Comparison of ENCODE assay signal across 8 cellular contexts in the genomic region with DNA sequence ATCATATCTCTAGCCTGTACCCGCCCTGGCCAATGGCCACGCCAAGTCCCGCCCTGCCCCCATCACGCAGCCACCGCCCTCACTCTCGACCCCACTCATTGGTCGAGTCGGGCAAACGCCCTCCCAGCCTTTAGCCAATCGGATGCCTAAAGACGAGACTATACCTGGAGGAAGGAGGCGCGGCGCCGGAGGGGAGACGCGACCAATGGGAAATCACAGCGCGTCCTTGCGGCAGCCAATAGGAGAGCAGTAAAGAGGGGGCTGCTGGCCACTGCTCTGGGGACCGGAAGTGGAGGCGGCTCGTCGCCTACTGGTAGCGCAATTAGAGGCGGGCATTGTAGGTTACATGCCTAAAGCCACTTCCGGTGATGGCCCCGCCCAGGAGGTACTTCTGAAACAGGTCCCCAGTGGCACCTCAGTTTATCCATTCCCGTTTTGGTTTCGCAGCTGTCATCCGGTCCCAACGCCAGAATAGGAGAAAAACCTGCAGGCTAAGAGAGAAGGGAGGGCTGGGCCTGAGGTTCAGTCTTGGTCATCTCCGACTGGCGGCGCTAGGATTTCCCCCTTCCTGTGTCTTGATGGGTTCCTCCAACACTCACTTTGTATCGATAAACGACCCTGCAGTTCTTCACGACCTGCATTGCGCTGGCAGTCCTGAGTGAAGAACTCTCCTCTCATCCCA. TPM values are rescaled to one million over a fixed set of nuclear protein-coding genes. Genes with fewer than 3 reads are reported as not detected.
DNase-seq lines count a peak whose midpoint lies in the region; ATAC-seq lines count a peak whose summit lies in the region.

No MANE protein-coding gene starts in this region.

- peak overlapping the region; percentile 95 for H3K27ac ChIP-seq in mesenchymal stem cell (ENCODE audit: low read length, poor library complexity, severe bottlenecking)

- H4K91ac ChIP-seq in mesenchymal stem cell (ENCODE audit: low read length) = peak overlapping the region; percentile 87

- in situ Hi-C loops in Caki2 (cut with HindIII; ENCODE audit: low pct_unique_long_range_greater_than_20kb, low sequenced_read_pairs) = no loop called here

- no peaks in the 10 kb centered on the region for H3K36me3 ChIP-seq in endocrine pancreas (ENCODE audit: control insufficient read depth, insufficient read depth, low read length)
- no peaks in the 10 kb centered on the region for H3K36me3 ChIP-seq in mesenchymal stem cell (ENCODE audit: control insufficient read depth in 1 of 2, insufficient read depth in 2 of 2, low read depth in 1 of 2, low read length in 2 of 2)

- H3K18ac ChIP-seq in mesenchymal stem cell (ENCODE audit: low read depth in 1 of 2, low read length in 2 of 2) = peak overlapping the region; percentile 85 to 89

- H3K4me3 ChIP-seq in endocrine pancreas (ENCODE audit: control insufficient read depth, insufficient read depth, low read length) (peak overlapping the region; percentile 84), mesenchymal stem cell (ENCODE audit: insufficient read depth in 1 of 2, low read depth in 1 of 2, low read length in 2 of 2) (peak overlapping the region; percentile 61 to 93)

- peak; percentile 84 for ATAC-seq in GM21390 (IDR thresholded peaks at IDR 0.05; ENCODE audit: unreplicated experiment)

- H2AFZ ChIP-seq in mesenchymal stem cell (ENCODE audit: low read depth, low read length) = peak overlapping the region; percentile 55

- H3K4me1 ChIP-seq in endocrine pancreas (ENCODE audit: control insufficient read depth, insufficient read depth, low read length) (peaks cover 4% of the 10 kb centered on the region), mesenchymal stem cell (ENCODE audit: control insufficient read depth, insufficient read depth, low read depth, low read length) (peaks cover 18% of the 10 kb centered on the region)

- peak overlapping the region; percentile 78 for H3K4me2 ChIP-seq in mesenchymal stem cell (ENCODE audit: low read length, poor library complexity, severe bottlenecking)

- peak overlapping the region; percentile 58 for H2BK120ac ChIP-seq in mesenchymal stem cell (ENCODE audit: low read depth, low read length)

- H3K9me3 ChIP-seq in endocrine pancreas (ENCODE audit: control insufficient read depth, low read length) (no peaks in the 10 kb centered on the region), mesenchymal stem cell (ENCODE audit: control insufficient read depth, low read length) (no peaks in the 10 kb centered on the region)

- DNase-seq in Caki2 (ENCODE audit: low read depth) (peak; percentile 100), HUDEP-2 (lab: John Stamatoyannopoulos, UW; ENCODE audit: unreplicated experiment in 76 of 76) (peak; percentile 67 to 100 (median 99)), NOMO-1 treated with dmso at 0.1 percent for 144 hours (lab: John Stamatoyannopoulos, UW; ENCODE audit: unreplicated experiment) (peak; percentile 100), mesenchymal stem cell (peak; percentile 100)
- peak; percentile 99 for DNase-seq in activated CD8-positive, alpha-beta memory T cell treated with anti-CD3 and anti-CD28 coated beads, Interleukin-2, amount 50 U/mL, for 1 hour (ENCODE audit: extremely low read depth)
- peak; percentile 99 for DNase-seq in stimulated activated CD8-positive, alpha-beta memory T cell treated with anti-CD3 and anti-CD28 coated beads, Interleukin-12 subunit alpha, Interleukin-12 subunit beta, amount 100 ng/mL, for 24 hours (ENCODE audit: extremely low read depth)

- H2BK12ac ChIP-seq in mesenchymal stem cell (ENCODE audit: low read length in 2 of 2) = peak overlapping the region in 1 of 2 experiments; percentile 72

- H3K4ac ChIP-seq in mesenchymal stem cell (ENCODE audit: low read depth in 1 of 2, low read length in 2 of 2) = peak overlapping the region; percentile 12 to 91

- no peak overlapping the region for H3K14ac ChIP-seq in mesenchymal stem cell (ENCODE audit: low read length in 2 of 2)

- H2BK15ac ChIP-seq in mesenchymal stem cell (ENCODE audit: low read depth, poor library complexity, severe bottlenecking) = no peak overlapping the region

- no peak overlapping the region for H2BK5ac ChIP-seq in mesenchymal stem cell (ENCODE audit: low read depth, low read length, poor library complexity, severe bottlenecking)

- WGBS in mesenchymal stem cell = under 1% methylated on average over 39 of the region's 39 CpGs

- H4K8ac ChIP-seq in mesenchymal stem cell (ENCODE audit: low read length) = peak overlapping the region; percentile 85

- no peak overlapping the region for H3K23ac ChIP-seq in mesenchymal stem cell (ENCODE audit: low read length in 2 of 2)

- peaks cover 8% of the 10 kb centered on the region for H3K79me1 ChIP-seq in mesenchymal stem cell (replicated peaks; ENCODE audit: low read length, poor library complexity, severe bottlenecking)

- H3K27me3 ChIP-seq in endocrine pancreas (ENCODE audit: control insufficient read depth, insufficient read depth, low read length) (no peaks in the 10 kb centered on the region), mesenchymal stem cell (ENCODE audit: control insufficient read depth in 1 of 2, insufficient read depth in 1 of 2, low read length in 2 of 2) (peaks cover 0 to 6% of the 10 kb centered on the region in 2 experiments)

- no peak overlapping the region for H2AK5ac ChIP-seq in mesenchymal stem cell (ENCODE audit: low read length, severe bottlenecking)

- H3K9ac ChIP-seq in endocrine pancreas (ENCODE audit: control insufficient read depth, insufficient read depth, low read length) = peak overlapping the region; percentile 62
- peak overlapping the region; percentile 91 for H3K9ac ChIP-seq in mesenchymal stem cell (ENCODE audit: low read length)

RNA-seq across cellular contexts. Expression of gene MTMR4, which starts 3.6 kb away (rescaled TPM):
- total RNA-seq in Caki2 (2014; rRNA removed; shearing (Covaris generic); ENCODE audit: low replicate concordance) = 13.4 and 25.7 TPM in 2 replicates
- 13.8 TPM for polyA plus RNA-seq in mesenchymal stem cell (2013, experiment 1 of 2)
- 12.8 TPM for polyA plus RNA-seq in mesenchymal stem cell (2013, experiment 2 of 2)

RNA-seq across cellular contexts. Expression of gene HSF5, which starts 29.9 kb away (rescaled TPM):
- total RNA-seq in Caki2 (2014; rRNA removed; shearing (Covaris generic); ENCODE audit: low replicate concordance) = not detected in 2 replicates
- 0.01 TPM for polyA plus RNA-seq in mesenchymal stem cell (2013, experiment 1 of 2)
- polyA plus RNA-seq in mesenchymal stem cell (2013, experiment 2 of 2) = not detected

Comparison
In these comparisons a context has a peak if more than half of its experiments do, and no peak if none do; other contexts are left out.
1. Peak in every context shown above with its lines: DNase-seq, ATAC-seq, H3K4me3 ChIP-seq and H3K27ac ChIP-seq.